In the genomic region with DNA sequence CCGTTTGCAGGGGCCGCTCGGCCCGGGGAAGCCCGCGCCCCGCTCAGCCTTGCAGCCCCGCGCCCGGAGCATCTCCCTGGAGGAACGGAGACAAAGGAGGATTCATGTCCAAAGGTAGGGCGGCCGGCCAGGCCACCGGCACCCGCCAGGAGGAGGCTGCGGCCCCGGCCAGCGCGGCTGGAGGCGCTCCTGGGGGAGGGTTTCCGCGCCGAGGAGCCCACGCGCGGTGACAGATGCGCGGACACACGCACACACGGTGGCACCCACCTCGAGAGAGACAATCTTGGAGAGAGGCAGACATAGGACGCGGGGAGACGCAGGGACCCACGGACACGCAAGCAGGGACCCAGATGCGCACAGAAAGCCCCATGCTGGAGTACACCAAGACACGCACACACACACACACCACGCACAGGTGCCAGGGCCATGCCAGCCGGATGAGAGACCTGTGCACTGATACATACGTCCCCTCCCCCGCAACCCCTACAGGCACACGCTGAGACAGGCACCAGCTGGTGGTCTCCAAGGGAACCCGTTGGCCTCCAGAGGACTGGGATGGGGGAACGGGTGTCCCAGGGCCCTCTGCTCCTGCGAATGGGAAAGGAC, we compare ENCODE assay signal across 8 cellular contexts. TPM values are rescaled to one million over a fixed set of nuclear protein-coding genes. Genes with fewer than 3 reads are reported as not detected.
DNase-seq lines count a peak whose midpoint lies in the region; ATAC-seq and TF ChIP-seq lines count a peak whose summit lies in the region.

No MANE protein-coding gene starts in this region.

- DNase-seq in NCI-H1092 treated with DMSO at 0.1 percent for 48 hours (lab: John Stamatoyannopoulos, UW) (peak; percentile 49), cerebellar cortex (ENCODE audit: low spot score) (peak; percentile 32), osteocyte (ENCODE audit: extremely low spot score, unreplicated experiment) (no peak), DMS114 treated with DMSO at 0.1 percent for 48 hours (lab: John Stamatoyannopoulos, UW; ENCODE audit: unreplicated experiment) (no peak), DMS153 (lab: John Stamatoyannopoulos, UW) (no peak)

- H3K36me3 Mint-ChIP-seq in osteocyte (ENCODE audit: unreplicated experiment), result no peaks in the 10 kb centered on the region

- peaks cover 44% of the 10 kb centered on the region for H3K27me3 ChIP-seq in DOHH2 (ENCODE audit: control insufficient read depth, low read length)

- H3K4me2 ChIP-seq in DOHH2 (ENCODE audit: low read length), result peak overlapping the region; percentile 63

- no peaks in the 10 kb centered on the region for H3K9me2 ChIP-seq in DOHH2 (replicated peaks; ENCODE audit: control insufficient read depth, low read length)

- peaks cover 17% of the 10 kb centered on the region for H3K4me1 ChIP-seq in DOHH2 (ENCODE audit: control insufficient read depth, low read length)

- peak overlapping the region; percentile 32 for H3K4me3 Mint-ChIP-seq in osteocyte (ENCODE audit: unreplicated experiment)

- H3K4me3 ChIP-seq in DOHH2 (ENCODE audit: low read length), result 0 out of 2 replicates have a peak overlapping the region, but pooled peaks have one; percentile 32

- TF ChIP-seq CTCF in DOHH2 (IDR thresholded peaks at IDR 0.05; ENCODE audit: low read depth, low read length, poor library complexity, severe bottlenecking), result no peak
- TF ChIP-seq CTCF in osteocyte (IDR thresholded peaks at IDR 0.05), result no peak

- peaks cover 3% of the 10 kb centered on the region for H3K4me1 Mint-ChIP-seq in osteocyte (ENCODE audit: unreplicated experiment)

- H3K27me3 Mint-ChIP-seq in osteocyte (ENCODE audit: unreplicated experiment), result peaks cover 51% of the 10 kb centered on the region

- H3K27ac Mint-ChIP-seq in osteocyte (ENCODE audit: unreplicated experiment), result no peak overlapping the region

- no peaks in the 10 kb centered on the region for H4K20me1 ChIP-seq in DOHH2 (ENCODE audit: control insufficient read depth, insufficient read depth, low read depth, low read length)

- no peaks in the 10 kb centered on the region for H3K9me3 Mint-ChIP-seq in osteocyte (ENCODE audit: unreplicated experiment)

- no peak overlapping the region for H3K27ac ChIP-seq in DOHH2 (ENCODE audit: low read depth, low read length)

- H3K36me3 ChIP-seq in DOHH2 (ENCODE audit: control insufficient read depth, low read length), result no peaks in the 10 kb centered on the region

- peaks cover 5% of the 10 kb centered on the region; the same call in 1 of the 2 replicates for H3F3A ChIP-seq in DOHH2 (ENCODE audit: control insufficient read depth, insufficient read depth)

- no peaks in the 10 kb centered on the region for H3K79me2 ChIP-seq in DOHH2 (ENCODE audit: control insufficient read depth, low read length)

- ATAC-seq in HG03139 (IDR thresholded peaks at IDR 0.05; ENCODE audit: unreplicated experiment), result no peak
- no peak for ATAC-seq in HG03439 (IDR thresholded peaks at IDR 0.05; ENCODE audit: unreplicated experiment)

- H3K9me3 ChIP-seq in DOHH2 (ENCODE audit: control insufficient read depth, insufficient read depth, low read length), result no peaks in the 10 kb centered on the region

RNA-seq across cellular contexts. Expression of gene SEPTIN3, which starts 7.8 kb away (rescaled TPM):
- total RNA-seq in osteocyte, result 0.42 and 0.46 TPM in 2 replicates

RNA-seq across cellular contexts. Expression of gene WBP2NL, which starts 21.5 kb away (rescaled TPM):
- not detected in 2 replicates for total RNA-seq in osteocyte

RNA-seq across cellular contexts. Expression of gene CENPM, which starts 30.1 kb away (rescaled TPM):
- total RNA-seq in osteocyte, result 6.9 and 7.2 TPM in 2 replicates

RNA-seq across cellular contexts. Expression of gene TNFRSF13C, which starts 50.5 kb away (rescaled TPM):
- 0.18 and 0.27 TPM in 2 replicates for total RNA-seq in osteocyte

Comparison
In these comparisons a context has a peak if more than half of its experiments do, and no peak if none do; other contexts are left out.
1. DNase-seq: peak in NCI-H1092 treated with DMSO at 0.1 percent for 48 hours (single experiment) and cerebellar cortex (single experiment); none in osteocyte (single experiment), DMS114 treated with DMSO at 0.1 percent for 48 hours (single experiment) and DMS153 (single experiment).